10 cellular contexts compared by ENCODE assay signal in the genomic region with DNA sequence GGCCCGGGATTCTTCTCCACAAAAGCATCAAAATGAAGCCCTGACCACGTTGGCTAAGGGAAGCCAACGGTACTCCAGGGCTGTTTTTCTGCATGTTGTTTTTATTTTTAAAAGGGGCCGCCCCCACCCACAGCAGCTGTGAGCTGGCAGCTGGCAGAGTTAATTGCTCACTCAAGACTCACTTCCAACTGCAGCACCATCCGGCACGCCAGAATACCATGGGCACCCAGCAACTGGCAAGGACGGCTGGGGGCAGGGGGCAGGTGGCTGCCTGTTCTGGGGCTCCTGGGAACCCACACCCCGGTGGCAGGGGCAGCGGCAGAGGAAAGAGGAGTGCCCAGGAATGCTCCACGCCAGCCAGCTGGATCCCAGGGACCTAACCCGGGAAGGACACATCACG. TPM values are rescaled to one million over a fixed set of nuclear protein-coding genes. Genes with fewer than 3 reads are reported as not detected.
DNase-seq lines count a peak whose midpoint lies in the region; ATAC-seq, FAIRE-seq and TF ChIP-seq lines count a peak whose summit lies in the region.
"Had no signal": no experiment of that assay in that cellular context is flagged by ENCODE, and none has a peak within 500 bp of the region (broad histone marks: within the 10 kb centered on the region; RNA-seq: fewer than 3 reads in every experiment).

No MANE protein-coding gene starts in this region.

- TF ChIP-seq EP300 in HepG2 (IDR thresholded peaks at IDR 0.05; ENCODE audit: low read depth in 2 of 2, low read length in 2 of 2): no peak
- TF ChIP-seq EP300 in HepG2 (CRISPR knock-in tag; IDR thresholded peaks at IDR 0.05; ENCODE audit: borderline replicate concordance): no peak

- no peaks in the 10 kb centered on the region for H3K27me3 ChIP-seq in HepG2 (ENCODE audit: control insufficient read depth in 1 of 2, insufficient read depth in 2 of 2, low read length in 2 of 2)
- H3K27me3 ChIP-seq: testis had no signal

- H3K4me3 Mint-ChIP-seq in nephron: peak overlapping the region in 2 of 3 experiments; percentile 16 to 67
- H3K4me3 Mint-ChIP-seq: effector memory CD8-positive, alpha-beta T cell had no signal

- no peak for ATAC-seq in HepG2
- ATAC-seq in HG03521 (IDR thresholded peaks at IDR 0.05; ENCODE audit: unreplicated experiment): no peak
- ATAC-seq: effector memory CD8-positive, alpha-beta T cell had no signal

- no peaks in the 10 kb centered on the region for H3K9me3 Mint-ChIP-seq in nephron
- H3K9me3 Mint-ChIP-seq: effector memory CD8-positive, alpha-beta T cell had no signal

- WGBS in HepG2 (ENCODE audit: low lambda C conversion rate): 96% methylated on average over 8 of the region's 12 CpGs

- H3K36me3 ChIP-seq in HepG2 (replicated peaks in 1 of 2; ENCODE audit: control insufficient read depth in 1 of 2, insufficient read depth in 2 of 2, low read length in 2 of 2): no peaks in the 10 kb centered on the region

- peaks cover 19% of the 10 kb centered on the region for H3K4me1 ChIP-seq in HepG2 (ENCODE audit: insufficient read depth, low read length)

- no peak for FAIRE-seq in HepG2 (lab: Jason Lieb, UNC)

- peak overlapping the region in 2 of 3 experiments; percentile 69 to 100 for H3K27ac Mint-ChIP-seq in nephron

- H4K20me1 ChIP-seq in HepG2 (ENCODE audit: insufficient read depth, low read length): no peaks in the 10 kb centered on the region

- H3K9me3 ChIP-seq in HepG2 (ENCODE audit: low read length): no peaks in the 10 kb centered on the region
- H3K9me3 ChIP-seq: testis had no signal

- no peak for TF ChIP-seq POLR2A in HepG2 (IDR thresholded peaks at IDR 0.05; ENCODE audit: insufficient read depth in 1 of 2, low read depth in 2 of 2, low read length in 2 of 2)

- H3K27me3 Mint-ChIP-seq in nephron (ENCODE audit: low read depth): peaks cover 5% of the 10 kb centered on the region
- H3K27me3 Mint-ChIP-seq: effector memory CD8-positive, alpha-beta T cell had no signal

- H3K4me1 Mint-ChIP-seq in nephron: peaks cover 84% of the 10 kb centered on the region

- no TSS peak for BruUV-seq in HepG2 (replicated peaks; lab: Mats Ljungman, UMichigan)

- POLR2A ChIA-PET in HepG2 (lab: Yijun Ruan, JAX): no interaction called here

- H3K9ac ChIP-seq in HepG2 (ENCODE audit: insufficient read depth, low read depth, low read length): no peak overlapping the region

- no peak for TF ChIP-seq RAD21 in HepG2 (CRISPR knock-in tag; IDR thresholded peaks at IDR 0.05)

- no peak overlapping the region for H3K4me2 ChIP-seq in HepG2 (ENCODE audit: low read depth, low read length)

- H3K4me3 ChIP-seq in HepG2 (replicated peaks in 1 of 3; ENCODE audit: insufficient read depth in 1 of 3, low read depth in 2 of 3, low read length in 3 of 3): no peak overlapping the region
- H3K4me3 ChIP-seq: testis had no signal

- peaks cover 17% of the 10 kb centered on the region for H3K36me3 Mint-ChIP-seq in nephron (ENCODE audit: low read depth)

- intact Hi-C loops in HepG2 (cut with micrococcal nuclease; ENCODE audit: unreplicated experiment): no loop called here

- in situ Hi-C loops in KBM-7 (cut with MboI; ENCODE audit: low pct_unique_long_range_greater_than_20kb, low sequenced_read_pairs) (no loop called here), HepG2 (cut with HindIII; ENCODE audit: extremely low pct_ligation_motif_present, low pct_unique_long_range_greater_than_20kb) (no loop called here)

- no peak for TF ChIP-seq CTCF in nephron (IDR thresholded peaks at IDR 0.05; ENCODE audit: unreplicated experiment in 3 of 3)
- no peak for TF ChIP-seq CTCF in HepG2 (CRISPR knock-in tag; IDR thresholded peaks at IDR 0.05)

- CTCF ChIA-PET in HepG2 (lab: Yijun Ruan, JAX; ENCODE audit: low intra/inter-chr PET ratio, low total read pairs): no interaction called here

- no peak overlapping the region for H2AFZ ChIP-seq in HepG2 (ENCODE audit: low read length)

- DNase-seq in DMS 273 (lab: John Stamatoyannopoulos, UW; ENCODE audit: unreplicated experiment) (peak; percentile 94), NCI-H1694 treated with DMSO at 0.1 percent for 48 hours (lab: John Stamatoyannopoulos, UW) (peak; percentile 80), astrocyte of the hippocampus (ENCODE audit: low read depth, low spot score) (peak; percentile 61), KBM-7 (no peak), HepG2 (ENCODE audit: low spot score) (no peak)
- DNase-seq in activated naive CD4-positive, alpha-beta T cell treated with anti-CD3 and anti-CD28 coated beads, Interleukin-2, amount 50 U/mL, for 16 hours: no peak
- DNase-seq: effector memory CD8-positive, alpha-beta T cell; testis had no signal

- H3K79me2 ChIP-seq in HepG2 (ENCODE audit: insufficient read depth, low read length): peaks cover 4% of the 10 kb centered on the region

- no peak overlapping the region for H3K27ac ChIP-seq in HepG2 (ENCODE audit: extremely low read length, insufficient read depth, low read length)

TF ChIP-seq in HepG2, 621 proteins besides CTCF, POLR2A, EP300 and RAD21:
- TF ChIP-seq ZMYM4 (CRISPR knock-in tag; IDR thresholded peaks at IDR 0.05) (no peak), MZF1 (CRISPR knock-in tag; IDR thresholded peaks at IDR 0.05; ENCODE audit: borderline replicate concordance) (no peak), ESRRA (CRISPR knock-in tag; IDR thresholded peaks at IDR 0.05; ENCODE audit: low read depth) (no peak), ZNF850 (CRISPR knock-in tag; conservative IDR thresholded peaks at IDR 0.05) (no peak), HOXA3 (CRISPR knock-in tag; IDR thresholded peaks at IDR 0.05) (no peak)
TF ChIP-seq in HepG2: peak in this region for 0.

RNA-seq across cellular contexts. Expression of gene NCOR2, which starts 44.3 kb away (rescaled TPM):
- total RNA-seq in HepG2 (2016; rRNA removed; fragmentation: Illumina TruSeq; extraction: Trizol): 5.7 and 6.1 TPM in 2 replicates
- 10.5 and 12.4 TPM in 2 replicates for total RNA-seq in HepG2 (2016; cell fraction: cytosol; rRNA removed; fragmentation: Illumina TruSeq; extraction: Trizol; ENCODE audit: low read depth)
- total RNA-seq in HepG2 (2016; cell fraction: insoluble cytoplasmic fraction; rRNA removed; fragmentation: Illumina TruSeq; extraction: Trizol): 5.6 and 7.1 TPM in 2 replicates
- total RNA-seq in HepG2 (2016; cell fraction: membrane; rRNA removed; fragmentation: Illumina TruSeq; extraction: Trizol): 15.2 and 16.6 TPM in 2 replicates
- total RNA-seq in HepG2 (2016; cell fraction: nucleus; rRNA removed; fragmentation: Illumina TruSeq; extraction: Trizol): 12.4 and 13.1 TPM in 2 replicates
- 4.5 and 4.8 TPM in 2 replicates for polyA plus RNA-seq in HepG2 (2011; rRNA removed)
- 2.8 and 4.1 TPM in 2 replicates for polyA plus RNA-seq in HepG2 (2011; cell fraction: cytosol; rRNA removed)
- polyA plus RNA-seq in HepG2 (2011; cell fraction: nucleus; rRNA removed): 30.4 and 39.4 TPM in 2 replicates
- 32.8 and 41.1 TPM in 2 replicates for polyA plus RNA-seq in HepG2 (2012)
- polyA plus RNA-seq in HepG2 (2016; cell fraction: cytosol; fragmentation: Illumina TruSeq; extraction: Trizol; ENCODE audit: low read depth): 2.8 and 3.1 TPM in 2 replicates
- 17.3 and 24.8 TPM in 2 replicates for polyA plus RNA-seq in HepG2 (2016; cell fraction: insoluble cytoplasmic fraction; fragmentation: Illumina TruSeq; extraction: Trizol; ENCODE audit: low read depth)
- polyA plus RNA-seq in HepG2 (2016; cell fraction: membrane; fragmentation: Illumina TruSeq; extraction: Trizol; ENCODE audit: low read depth): 7.1 and 8.9 TPM in 2 replicates
- 43.0 and 54.1 TPM in 2 replicates for polyA plus RNA-seq in HepG2 (2016; cell fraction: nucleus; fragmentation: Illumina TruSeq; extraction: Trizol; ENCODE audit: insufficient read depth, low read depth)
- 21.9 and 23.2 TPM in 2 replicates for polyA minus RNA-seq in HepG2 (2011; rRNA and poly(A)+ RNA removed; ENCODE audit: low replicate concordance)
- 16.5 and 17.0 TPM in 2 replicates for polyA minus RNA-seq in HepG2 (2011; cell fraction: cytosol; rRNA and poly(A)+ RNA removed)
- 20.9 and 22.6 TPM in 2 replicates for polyA minus RNA-seq in HepG2 (2011; cell fraction: nucleus; rRNA and poly(A)+ RNA removed)

Comparison
In these comparisons a context has a peak if more than half of its experiments do, and no peak if none do; other contexts are left out.
1. DNase-seq: peak in DMS 273 (single experiment), NCI-H1694 treated with DMSO at 0.1 percent for 48 hours (single experiment) and astrocyte of the hippocampus (single experiment); none in KBM-7 (single experiment), HepG2 (single experiment) and activated naive CD4-positive, alpha-beta T cell treated with anti-CD3 and anti-CD28 coated beads, Interleukin-2, amount 50 U/mL, for 16 hours (single experiment).